12 cellular contexts compared by ENCODE assay signal in the genomic region with DNA sequence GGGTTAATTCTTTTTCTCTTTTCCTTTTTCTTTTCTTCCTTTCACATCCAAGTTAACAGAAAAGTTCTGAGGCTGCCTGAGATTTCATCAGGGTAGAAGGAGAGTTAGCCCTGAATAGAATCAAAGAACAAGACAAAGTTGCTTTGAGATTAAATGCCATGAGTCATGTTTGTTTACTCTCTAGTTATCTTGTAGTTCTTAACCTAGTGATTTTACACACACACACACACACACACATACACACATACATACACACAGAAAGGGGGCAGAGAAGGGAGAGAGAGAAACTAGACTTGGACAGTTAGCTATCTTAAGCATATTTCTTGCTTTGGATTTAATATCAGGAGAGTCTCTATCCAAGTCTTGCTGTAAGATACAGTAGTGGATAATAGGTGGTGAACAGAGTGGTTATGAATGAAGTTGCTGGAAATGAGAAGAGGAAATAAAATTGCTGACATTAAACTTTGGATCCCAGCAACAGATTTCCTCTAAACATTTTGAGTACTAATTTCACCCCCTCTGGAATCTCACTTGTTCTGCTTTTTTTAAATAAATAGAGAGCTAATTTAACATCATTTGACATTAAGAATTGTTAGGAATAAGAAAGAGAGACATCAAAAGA. TPM values are rescaled to one million over a fixed set of nuclear protein-coding genes. Genes with fewer than 3 reads are reported as not detected.
DNase-seq lines count a peak whose midpoint lies in the region; ATAC-seq and TF ChIP-seq lines count a peak whose summit lies in the region.
"Had no signal": no experiment of that assay in that cellular context is flagged by ENCODE, and none has a peak within 500 bp of the region (broad histone marks: within the 10 kb centered on the region; RNA-seq: fewer than 3 reads in every experiment).

No MANE protein-coding gene starts in this region.

- no peak overlapping the region for H3K23ac ChIP-seq in mesenchymal stem cell (ENCODE audit: low read length in 2 of 2)

- H3K4ac ChIP-seq in mesenchymal stem cell (ENCODE audit: low read depth in 1 of 2, low read length in 2 of 2): no peak overlapping the region

- no peak overlapping the region for H2BK15ac ChIP-seq in mesenchymal stem cell (ENCODE audit: low read depth, poor library complexity, severe bottlenecking)

- H3K27ac ChIP-seq in mesenchymal stem cell (ENCODE audit: low read length, poor library complexity, severe bottlenecking): no peak overlapping the region

- H2BK12ac ChIP-seq in mesenchymal stem cell (ENCODE audit: low read length in 2 of 2): no peak overlapping the region

- CTCF ChIA-PET in activated CD8-positive, alpha-beta T cell treated with anti-CD3 and anti-CD28 coated beads, Interleukin-2, amount 10 ng/mL, durations not matched to agents 7 days and 5 days (lab: Charles Lee): no interaction called here
- CTCF ChIA-PET in activated CD4-positive, alpha-beta T cell treated with anti-CD3 and anti-CD28 coated beads for 36 hours (lab: Charles Lee): no interaction called here

- no peaks in the 10 kb centered on the region for H3K9me3 ChIP-seq in mesenchymal stem cell (ENCODE audit: control insufficient read depth, low read length)

- no peaks in the 10 kb centered on the region for H3K27me3 ChIP-seq in mesenchymal stem cell (ENCODE audit: control insufficient read depth in 1 of 2, insufficient read depth in 1 of 2, low read length in 2 of 2)

- no peak for ATAC-seq in natural killer cell treated with Interleukin-12 subunit alpha and Interleukin-12 subunit beta and Interleukin-15 and Interleukin-18, amount 100 ng/mL, for 72 hours
- ATAC-seq in natural killer cell (no peak), HG03025 (IDR thresholded peaks at IDR 0.05; ENCODE audit: low FRiP score, unreplicated experiment) (no peak)
- no peak for ATAC-seq in activated CD8-positive, alpha-beta T cell treated with anti-CD3 and anti-CD28 coated beads, Interleukin-2, amount 10 ng/mL, durations not matched to agents 7 days and 5 days
- ATAC-seq in activated CD4-positive, alpha-beta T cell treated with anti-CD3 and anti-CD28 coated beads for 36 hours: no peak

- no peaks in the 10 kb centered on the region for H3K27me3 Mint-ChIP-seq in natural killer cell treated with Interleukin-12 subunit alpha and Interleukin-12 subunit beta and Interleukin-15 and Interleukin-18, amount 100 ng/mL, for 72 hours
- H3K27me3 Mint-ChIP-seq in natural killer cell (ENCODE audit: low read depth in 2 of 2): no peaks in the 10 kb centered on the region
- H3K27me3 Mint-ChIP-seq in activated CD8-positive, alpha-beta T cell treated with anti-CD3 and anti-CD28 coated beads, Interleukin-2, amount 10 ng/mL, durations not matched to agents 7 days and 5 days (ENCODE audit: low read depth): peaks cover 2% of the 10 kb centered on the region
- H3K27me3 Mint-ChIP-seq in activated CD4-positive, alpha-beta T cell treated with anti-CD3 and anti-CD28 coated beads for 36 hours: peaks cover 9% of the 10 kb centered on the region

- H3K27ac Mint-ChIP-seq in natural killer cell treated with Interleukin-12 subunit alpha and Interleukin-12 subunit beta and Interleukin-15 and Interleukin-18, amount 100 ng/mL, for 72 hours: no peak overlapping the region
- H3K27ac Mint-ChIP-seq in natural killer cell: no peak overlapping the region
- no peak overlapping the region for H3K27ac Mint-ChIP-seq in activated CD8-positive, alpha-beta T cell treated with anti-CD3 and anti-CD28 coated beads, Interleukin-2, amount 10 ng/mL, durations not matched to agents 7 days and 5 days
- no peak overlapping the region for H3K27ac Mint-ChIP-seq in activated CD4-positive, alpha-beta T cell treated with anti-CD3 and anti-CD28 coated beads for 36 hours
- H3K27ac Mint-ChIP-seq: endodermal cell had no signal

- H3K14ac ChIP-seq in mesenchymal stem cell (ENCODE audit: low read length in 2 of 2): no peak overlapping the region

- POLR2A ChIA-PET in activated CD8-positive, alpha-beta T cell treated with anti-CD3 and anti-CD28 coated beads, Interleukin-2, amount 10 ng/mL, durations not matched to agents 7 days and 5 days (lab: Charles Lee): no interaction called here
- POLR2A ChIA-PET in activated CD4-positive, alpha-beta T cell treated with anti-CD3 and anti-CD28 coated beads for 36 hours (lab: Charles Lee): no interaction called here

- no peak overlapping the region for H3K4me3 ChIP-seq in choroid plexus epithelial cell (ENCODE audit: low read depth, low read length)
- no peak overlapping the region for H3K4me3 ChIP-seq in mesenchymal stem cell (ENCODE audit: insufficient read depth in 1 of 2, low read depth in 1 of 2, low read length in 2 of 2)

- TF ChIP-seq CTCF in natural killer cell (IDR thresholded peaks at IDR 0.05): no peak
- no peak for TF ChIP-seq CTCF in choroid plexus epithelial cell (conservative IDR thresholded peaks at IDR 0.05; ENCODE audit: low read depth, low read length)

- no peaks in the 10 kb centered on the region for H3K4me1 ChIP-seq in mesenchymal stem cell (ENCODE audit: control insufficient read depth, insufficient read depth, low read depth, low read length)

- H3K4me2 ChIP-seq in mesenchymal stem cell (ENCODE audit: low read length, poor library complexity, severe bottlenecking): no peak overlapping the region

- intact Hi-C loops in natural killer cell (cut with micrococcal nuclease): no loop called here
- intact Hi-C loops in activated CD4-positive, alpha-beta T cell treated with anti-CD3 and anti-CD28 coated beads for 36 hours (cut with DNase I, micrococcal nuclease): no loop called here

- H2AFZ ChIP-seq in mesenchymal stem cell (ENCODE audit: low read depth, low read length): no peak overlapping the region

- no peak overlapping the region for H4K8ac ChIP-seq in mesenchymal stem cell (ENCODE audit: low read length)

- no peaks in the 10 kb centered on the region for H3K36me3 Mint-ChIP-seq in natural killer cell treated with Interleukin-12 subunit alpha and Interleukin-12 subunit beta and Interleukin-15 and Interleukin-18, amount 100 ng/mL, for 72 hours
- no peaks in the 10 kb centered on the region for H3K36me3 Mint-ChIP-seq in natural killer cell
- no peaks in the 10 kb centered on the region for H3K36me3 Mint-ChIP-seq in activated CD8-positive, alpha-beta T cell treated with anti-CD3 and anti-CD28 coated beads, Interleukin-2, amount 10 ng/mL, durations not matched to agents 7 days and 5 days (ENCODE audit: low read depth)
- no peaks in the 10 kb centered on the region for H3K36me3 Mint-ChIP-seq in activated CD4-positive, alpha-beta T cell treated with anti-CD3 and anti-CD28 coated beads for 36 hours (ENCODE audit: low read depth)

- no peak overlapping the region for H3K9ac ChIP-seq in mesenchymal stem cell (ENCODE audit: low read length)

- H4K91ac ChIP-seq in mesenchymal stem cell (ENCODE audit: low read length): no peak overlapping the region

- H3K79me1 ChIP-seq in mesenchymal stem cell (replicated peaks; ENCODE audit: low read length, poor library complexity, severe bottlenecking): no peaks in the 10 kb centered on the region

- H3K18ac ChIP-seq in mesenchymal stem cell (ENCODE audit: low read depth in 1 of 2, low read length in 2 of 2): no peak overlapping the region

- H2BK5ac ChIP-seq in mesenchymal stem cell (ENCODE audit: low read depth, low read length, poor library complexity, severe bottlenecking): no peak overlapping the region

- H3K4me1 Mint-ChIP-seq in natural killer cell treated with Interleukin-12 subunit alpha and Interleukin-12 subunit beta and Interleukin-15 and Interleukin-18, amount 100 ng/mL, for 72 hours (ENCODE audit: low read depth in 2 of 2): peaks cover 0 to 5% of the 10 kb centered on the region in 2 donors
- H3K4me1 Mint-ChIP-seq in natural killer cell: peaks cover 0 to 5% of the 10 kb centered on the region in 2 donors
- H3K4me1 Mint-ChIP-seq in activated CD8-positive, alpha-beta T cell treated with anti-CD3 and anti-CD28 coated beads, Interleukin-2, amount 10 ng/mL, durations not matched to agents 7 days and 5 days (ENCODE audit: low read depth): no peaks in the 10 kb centered on the region
- no peaks in the 10 kb centered on the region for H3K4me1 Mint-ChIP-seq in activated CD4-positive, alpha-beta T cell treated with anti-CD3 and anti-CD28 coated beads for 36 hours

- H3K4me3 Mint-ChIP-seq in natural killer cell treated with Interleukin-12 subunit alpha and Interleukin-12 subunit beta and Interleukin-15 and Interleukin-18, amount 100 ng/mL, for 72 hours: peak overlapping the region; percentile 3
- H3K4me3 Mint-ChIP-seq in natural killer cell: no peak overlapping the region
- H3K4me3 Mint-ChIP-seq in activated CD8-positive, alpha-beta T cell treated with anti-CD3 and anti-CD28 coated beads, Interleukin-2, amount 10 ng/mL, durations not matched to agents 7 days and 5 days: no peak overlapping the region
- no peak overlapping the region for H3K4me3 Mint-ChIP-seq in activated CD4-positive, alpha-beta T cell treated with anti-CD3 and anti-CD28 coated beads for 36 hours
- H3K4me3 Mint-ChIP-seq: endodermal cell had no signal

- no peak for DNase-seq in natural killer cell treated with Interleukin-12 subunit alpha and Interleukin-12 subunit beta and Interleukin-15 and Interleukin-18, amount 100 ng/mL, for 72 hours (ENCODE audit: low spot score)
- no peak for DNase-seq in natural killer cell
- peak; percentile 35 for DNase-seq in choroid plexus epithelial cell (ENCODE audit: low read depth)
- DNase-seq in mesenchymal stem cell: peak; percentile 65
- no peak for DNase-seq in activated CD8-positive, alpha-beta T cell treated with anti-CD3 and anti-CD28 coated beads, Interleukin-2, amount 10 ng/mL, durations not matched to agents 7 days and 5 days
- DNase-seq in activated CD4-positive, alpha-beta T cell treated with anti-CD3 and anti-CD28 coated beads for 36 hours: no peak
- no peak for DNase-seq in NCI-H146 (lab: John Stamatoyannopoulos, UW)
- DNase-seq: activated gamma-delta T cell, endodermal cell, mesendoderm, NCI-H345 had no signal

- no peak overlapping the region for H2BK120ac ChIP-seq in mesenchymal stem cell (ENCODE audit: low read depth, low read length)

- H2AK5ac ChIP-seq in mesenchymal stem cell (ENCODE audit: low read length, severe bottlenecking): no peak overlapping the region

- H3K9me3 Mint-ChIP-seq in natural killer cell treated with Interleukin-12 subunit alpha and Interleukin-12 subunit beta and Interleukin-15 and Interleukin-18, amount 100 ng/mL, for 72 hours: peaks cover 7% of the 10 kb centered on the region
- peaks cover 0 to 4% of the 10 kb centered on the region in 2 donors for H3K9me3 Mint-ChIP-seq in natural killer cell
- H3K9me3 Mint-ChIP-seq in activated CD8-positive, alpha-beta T cell treated with anti-CD3 and anti-CD28 coated beads, Interleukin-2, amount 10 ng/mL, durations not matched to agents 7 days and 5 days (ENCODE audit: insufficient read depth): no peaks in the 10 kb centered on the region
- H3K9me3 Mint-ChIP-seq in activated CD4-positive, alpha-beta T cell treated with anti-CD3 and anti-CD28 coated beads for 36 hours (ENCODE audit: low read depth): no peaks in the 10 kb centered on the region
- H3K9me3 Mint-ChIP-seq: endodermal cell had no signal

- no peaks in the 10 kb centered on the region for H3K36me3 ChIP-seq in mesenchymal stem cell (ENCODE audit: control insufficient read depth in 1 of 2, insufficient read depth in 2 of 2, low read depth in 1 of 2, low read length in 2 of 2)

RNA-seq across cellular contexts. Expression of a gene that starts 19.9 kb away (rescaled TPM):
- 1 to 10 TPM in 1 of 2 donors, under 1 TPM in 1; 0.45 to 1.2 TPM for total RNA-seq in natural killer cell treated with Interleukin-12 subunit alpha and Interleukin-12 subunit beta and Interleukin-15 and Interleukin-18, amount 100 ng/mL, for 72 hours
- 1 to 10 TPM in 1 of 3 donors, under 1 TPM in 2; 0.33 to 1.3 (median 0.45) TPM for total RNA-seq in natural killer cell
- polyA plus RNA-seq in mesenchymal stem cell (2013, experiment 1 of 2): 7.0 TPM
- polyA plus RNA-seq in mesenchymal stem cell (2013, experiment 2 of 2): 7.8 TPM
- total RNA-seq in activated CD8-positive, alpha-beta T cell treated with anti-CD3 and anti-CD28 coated beads, Interleukin-2, amount 10 ng/mL, durations not matched to agents 7 days and 5 days: not detected
- under 1 TPM; 0.53 to 0.62 TPM for total RNA-seq in activated CD4-positive, alpha-beta T cell treated with anti-CD3 and anti-CD28 coated beads for 36 hours

Comparison
In these comparisons a context has a peak if more than half of its experiments do, and no peak if none do; other contexts are left out.
1. DNase-seq: peak in choroid plexus epithelial cell (single experiment) and mesenchymal stem cell (single experiment); none in natural killer cell treated with Interleukin-12 subunit alpha and Interleukin-12 subunit beta and Interleukin-15 and Interleukin-18, amount 100 ng/mL, for 72 hours (single experiment), natural killer cell (single experiment), activated CD8-positive, alpha-beta T cell treated with anti-CD3 and anti-CD28 coated beads, Interleukin-2, amount 10 ng/mL, durations not matched to agents 7 days and 5 days (single experiment), activated CD4-positive, alpha-beta T cell treated with anti-CD3 and anti-CD28 coated beads for 36 hours (single experiment) and NCI-H146 (single experiment).